In the genomic region with DNA sequence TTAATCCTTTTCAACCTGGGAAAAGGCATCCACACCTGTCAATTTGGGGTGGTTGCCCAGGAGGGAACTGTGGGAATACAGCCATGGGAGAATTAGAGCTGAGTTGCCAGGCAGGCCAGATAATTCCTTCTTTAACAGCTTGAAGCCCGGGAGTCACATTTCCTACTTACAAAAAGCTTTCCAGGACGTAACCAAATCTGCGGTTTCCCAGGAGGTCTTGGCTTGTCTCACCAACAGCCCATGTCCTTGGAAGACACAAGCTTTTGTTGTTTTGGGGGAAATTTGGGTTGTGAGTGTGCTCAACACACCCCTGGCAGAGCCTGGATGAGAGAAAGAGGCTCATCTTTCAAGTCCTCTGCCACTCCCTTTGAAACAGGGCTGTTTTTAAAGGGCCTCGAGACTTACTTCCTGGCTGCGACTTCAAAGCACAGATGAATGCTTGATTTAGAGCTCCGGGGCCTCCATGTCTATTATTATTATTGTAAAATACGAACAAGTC, we compare ENCODE assay signal across 15 cellular contexts.
DNase-seq lines count a peak whose midpoint lies in the region; ATAC-seq and TF ChIP-seq lines count a peak whose summit lies in the region.
"Had no signal": no experiment of that assay in that cellular context is flagged by ENCODE, and none has a peak within 500 bp of the region (broad histone marks: within the 10 kb centered on the region; RNA-seq: fewer than 3 reads in every experiment).

No MANE protein-coding gene starts in this region.

- no peak overlapping the region for H2BK12ac ChIP-seq in neuronal stem cell (ENCODE audit: low read length)

- no peak overlapping the region for H3K4me2 ChIP-seq in neuronal stem cell (ENCODE audit: insufficient read depth, low read length, poor library complexity, severe bottlenecking)

- no peak overlapping the region for H3K23ac ChIP-seq in neuronal stem cell (ENCODE audit: low read depth, low read length, poor library complexity)

- peaks cover 12 to 68% (median 23%) of the 10 kb centered on the region in 3 donors for H3K4me1 ChIP-seq in esophagus squamous epithelium
- H3K4me1 ChIP-seq in neuronal stem cell (ENCODE audit: control insufficient read depth in 2 of 2, insufficient read depth in 1 of 2, low read depth in 1 of 2, low read length in 2 of 2): peaks cover 23% of the 10 kb centered on the region in 2 donors
- H3K4me1 ChIP-seq: lower lobe of right lung had no signal

- H3K36me3 ChIP-seq in esophagus squamous epithelium (no peaks in the 10 kb centered on the region), neuronal stem cell (replicated peaks in 1 of 2; ENCODE audit: control insufficient read depth in 2 of 2, insufficient read depth in 2 of 2, low read length in 2 of 2) (no peaks in the 10 kb centered on the region)
- H3K36me3 ChIP-seq: lower lobe of right lung had no signal

- H2AFZ ChIP-seq in neuronal stem cell (ENCODE audit: low read length): peak overlapping the region; percentile 80

- no peak overlapping the region for H2AK5ac ChIP-seq in neuronal stem cell (ENCODE audit: low read depth, low read length)

- no peaks in the 10 kb centered on the region for H3K9me3 ChIP-seq in esophagus squamous epithelium
- H3K9me3 ChIP-seq in neuronal stem cell (replicated peaks in 1 of 2; ENCODE audit: control insufficient read depth in 2 of 2, insufficient read depth in 1 of 2, low read depth in 1 of 2, low read length in 2 of 2): no peaks in the 10 kb centered on the region
- H3K9me3 ChIP-seq: lower lobe of right lung had no signal

- intact Hi-C loops in esophagus squamous epithelium (cut with DNase I): no loop called here

- no peak for TF ChIP-seq CTCF in esophagus squamous epithelium (IDR thresholded peaks at IDR 0.05)

- no peak for ATAC-seq in GM21515 (IDR thresholded peaks at IDR 0.05; ENCODE audit: unreplicated experiment)
- ATAC-seq in GM18861 (IDR thresholded peaks at IDR 0.05; ENCODE audit: unreplicated experiment): no peak
- ATAC-seq in HG03520 (IDR thresholded peaks at IDR 0.05; ENCODE audit: unreplicated experiment): no peak

- no peak overlapping the region for H3K9ac ChIP-seq in neuronal stem cell (ENCODE audit: low read depth, low read length, poor library complexity)

- H3K4ac ChIP-seq in neuronal stem cell (ENCODE audit: low read length): no peak overlapping the region

- H2BK120ac ChIP-seq in neuronal stem cell (ENCODE audit: low read depth, low read length): no peak overlapping the region

- H3K4me3 ChIP-seq in esophagus squamous epithelium: no peak overlapping the region
- H3K4me3 ChIP-seq in neuronal stem cell (ENCODE audit: low read length in 2 of 2): no peak overlapping the region
- H3K4me3 ChIP-seq: lower lobe of right lung, skin epidermis had no signal

- H3K27me3 ChIP-seq in esophagus squamous epithelium (no peaks in the 10 kb centered on the region), neuronal stem cell (ENCODE audit: control insufficient read depth in 3 of 3, insufficient read depth in 3 of 3, low read depth in 1 of 3, low read length in 3 of 3) (no peaks in the 10 kb centered on the region)

- H3K27ac ChIP-seq in esophagus squamous epithelium (peak overlapping the region; percentile 34 to 66 (median 42)), neuronal stem cell (replicated peaks; ENCODE audit: low read length) (peak overlapping the region; percentile 85)
- H3K27ac ChIP-seq: lower lobe of right lung had no signal

- peak overlapping the region; percentile 17 for H2BK5ac ChIP-seq in neuronal stem cell (ENCODE audit: low read length)

- WGBS in esophagus squamous epithelium, 2 donors: 36 to 37% methylated on average over 4 to 7 of the region's 7 CpGs
- no CpG with 5 or more reads among the region's 7 CpGs for WGBS in neuronal stem cell (ENCODE audit: extremely low coverage in 2 of 2, insufficient read length in 2 of 2, insufficient replicate concordance in 1 of 2), 2 donors

- no peak overlapping the region for H4K8ac ChIP-seq in neuronal stem cell (ENCODE audit: low read depth, low read length)

- H3K79me1 ChIP-seq in neuronal stem cell (ENCODE audit: low read depth, low read length): no peaks in the 10 kb centered on the region

- no peak overlapping the region for H2BK15ac ChIP-seq in neuronal stem cell (ENCODE audit: low read length)

- no peak overlapping the region for H4K91ac ChIP-seq in neuronal stem cell (ENCODE audit: low read depth, low read length, poor library complexity)

- TF ChIP-seq POLR2A in esophagus squamous epithelium (IDR thresholded peaks at IDR 0.05): no peak

- DNase-seq in ELF-1 (ENCODE audit: low read depth, low spot score) (peak; percentile 39), esophagus squamous epithelium (lab: John Stamatoyannopoulos, UW) (no peak), neuronal stem cell (ENCODE audit: low spot score) (peak; percentile 29), NCI-H1694 treated with DMSO at 0.1 percent for 48 hours (lab: John Stamatoyannopoulos, UW) (no peak)
- DNase-seq: activated CD4-positive, alpha-beta T cell treated with anti-CD3 and anti-CD28 coated beads, Interleukin-2, amount 50 U/mL, for 4 hours; activated naive CD8-positive, alpha-beta T cell treated with anti-CD3 and anti-CD28 coated beads, Interleukin-2, amount 10 ng/mL, durations not matched to agents 7 days and 5 days; CD4-positive, alpha-beta T cell; erythroblast; lower lobe of right lung; NCI-H1436 had no signal

- peak overlapping the region; percentile 23 for H3K18ac ChIP-seq in neuronal stem cell (ENCODE audit: low read length)

- no peak overlapping the region for H3K14ac ChIP-seq in neuronal stem cell (ENCODE audit: low read length)

TF ChIP-seq in PFSK-1, 5 proteins besides CTCF, POLR2A, EP300 and RAD21:
- peak; percentile 56; the same call in 1 of the 2 replicates for TF ChIP-seq SIN3A (IDR thresholded peaks at IDR 0.05; ENCODE audit: borderline replicate concordance, insufficient read depth, low read length)
- TF ChIP-seq POLR2AphosphoS5 (IDR thresholded peaks at IDR 0.05; ENCODE audit: low read depth, low read length): no peak

Comparison
In these comparisons a context has a peak if more than half of its experiments do, and no peak if none do; other contexts are left out.
1. DNase-seq: peak in ELF-1 (single experiment) and neuronal stem cell (single experiment); none in esophagus squamous epithelium (single experiment) and NCI-H1694 treated with DMSO at 0.1 percent for 48 hours (single experiment).